Comparison of ENCODE assay signal across 8 cellular contexts in genomic region chr14:51219473-51220448, GRCh38. TPM values are rescaled to one million over a fixed set of nuclear protein-coding genes. Genes with fewer than 3 reads are reported as not detected.
A peak's percentile ranks its signal among the peaks of the same experiment; 100 is the strongest.
DNase-seq lines count a peak whose midpoint lies in the region; ATAC-seq and TF ChIP-seq lines count a peak whose summit lies in the region.

No MANE protein-coding gene starts in this region.

- 50 to 59% methylated on average over 6 to 7 of the region's 7 CpGs for WGBS in gastroesophageal sphincter (ENCODE audit: low coverage in 1 of 2), 2 donors
- 66 to 69% methylated on average over 7 of the region's 7 CpGs for WGBS in upper lobe of left lung, 2 donors

- H3K4me1 Mint-ChIP-seq in immature natural killer cell = no peaks in the 10 kb centered on the region

- DNase-seq in AML-193 (lab: John Stamatoyannopoulos, UW) (peak; percentile 16 to 46), HFF-Myc (ENCODE audit: extremely low read depth, low read depth) (no peak), RKO (ENCODE audit: low spot score) (peak; percentile 53), upper lobe of left lung (no peak), immature natural killer cell (no peak)
- no peak for DNase-seq in activated naive CD4-positive, alpha-beta T cell treated with anti-CD3 and anti-CD28 coated beads, Interleukin-2, amount 50 U/mL, for 16 hours

- H3K27ac ChIP-seq in gastroesophageal sphincter (no peak overlapping the region), upper lobe of left lung (no peak overlapping the region)

- H3K36me3 ChIP-seq in gastroesophageal sphincter (no peaks in the 10 kb centered on the region), upper lobe of left lung (no peaks in the 10 kb centered on the region)

- ATAC-seq in gastroesophageal sphincter (no peak), upper lobe of left lung (ENCODE audit: low FRiP score in 2 of 2) (no peak), GM18867 (IDR thresholded peaks at IDR 0.05; ENCODE audit: unreplicated experiment) (no peak)

- TF ChIP-seq EP300 in gastroesophageal sphincter (IDR thresholded peaks at IDR 0.05) (no peak), upper lobe of left lung (IDR thresholded peaks at IDR 0.05) (no peak)

- no peak for TF ChIP-seq POLR2A in gastroesophageal sphincter (IDR thresholded peaks at IDR 0.05)
- TF ChIP-seq POLR2A in upper lobe of left lung (IDR thresholded peaks at IDR 0.05) = no peak

- no peaks in the 10 kb centered on the region for H3K9me3 Mint-ChIP-seq in immature natural killer cell

- TF ChIP-seq CTCF in HFF-Myc (IDR thresholded peaks at IDR 0.05; ENCODE audit: low read depth, low read length, missing control alignments) (peak; percentile 50), gastroesophageal sphincter (IDR thresholded peaks at IDR 0.05) (peak; percentile 44 to 59 (median 55)), upper lobe of left lung (IDR thresholded peaks at IDR 0.05) (peak in 4 of 6 experiments; percentile 24 to 44 (median 32))

- H3K27me3 ChIP-seq in gastroesophageal sphincter = no peaks in the 10 kb centered on the region
- no peaks in the 10 kb centered on the region for H3K27me3 ChIP-seq in upper lobe of left lung

- peaks cover 4 to 12% (median 5%) of the 10 kb centered on the region in 3 donors for H3K36me3 Mint-ChIP-seq in immature natural killer cell

- no peak overlapping the region for H3K4me3 ChIP-seq in HFF-Myc (replicated peaks; ENCODE audit: low read depth, low read length)
- H3K4me3 ChIP-seq in gastroesophageal sphincter = no peak overlapping the region
- no peak overlapping the region for H3K4me3 ChIP-seq in upper lobe of left lung

- H3K9me3 ChIP-seq in gastroesophageal sphincter (no peaks in the 10 kb centered on the region), upper lobe of left lung (no peaks in the 10 kb centered on the region)

- H3K4me1 ChIP-seq in gastroesophageal sphincter = no peaks in the 10 kb centered on the region
- no peaks in the 10 kb centered on the region for H3K4me1 ChIP-seq in upper lobe of left lung

- no peak overlapping the region for H3K27ac Mint-ChIP-seq in immature natural killer cell

- H3K4me3 Mint-ChIP-seq in immature natural killer cell = no peak overlapping the region

- no peaks in the 10 kb centered on the region for H3K27me3 Mint-ChIP-seq in immature natural killer cell (ENCODE audit: low read depth in 3 of 3)

RNA-seq across cellular contexts. Expression of gene TMX1, which starts 20.3 kb away (rescaled TPM):
- total RNA-seq in gastroesophageal sphincter = 10 to 100 TPM; 20.9 to 33.0 (median 26.5) TPM
- total RNA-seq in upper lobe of left lung = 10 to 100 TPM in 5 of 6 donors, 1 to 10 TPM in 1; 9.7 to 34.3 (median 29.1) TPM
- 10 to 100 TPM; 48.8 to 65.0 (median 56.9) TPM for polyA plus RNA-seq in immature natural killer cell

Comparison
In these comparisons a context has a peak if more than half of its experiments do, and no peak if none do; other contexts are left out.
1. DNase-seq: peak in AML-193 (2 of 2) and RKO (single experiment); none in HFF-Myc (single experiment), upper lobe of left lung (0 of 2), activated naive CD4-positive, alpha-beta T cell treated with anti-CD3 and anti-CD28 coated beads, Interleukin-2, amount 50 U/mL, for 16 hours (single experiment) and immature natural killer cell (0 of 3).
2. Peak in every context shown above with its lines, with median percentiles within 50 percentile points of each other: CTCF ChIP-seq.